ENCODE assay signal across 1 cellular context in genomic region chr3:97764186-97765055, GRCh38.
TF ChIP-seq lines count a peak whose summit lies in the region.

TSS of gene ARL6 (plus strand) at chr3:97764758. CDS start at chr3:97768108, 3,350 bp downstream.

TF ChIP-seq in HepG2, 621 proteins besides CTCF, POLR2A, EP300 and RAD21 (continued from another document and continues in another):
- TF ChIP-seq GTF3A (CRISPR knock-in tag; conservative IDR thresholded peaks at IDR 0.05) (no peak), ZNF773 (CRISPR knock-in tag; IDR thresholded peaks at IDR 0.05; ENCODE audit: borderline replicate concordance) (no peak), ZC3H13 (CRISPR knock-in tag; IDR thresholded peaks at IDR 0.05) (no peak), KDM6A (CRISPR knock-in tag; IDR thresholded peaks at IDR 0.05; ENCODE audit: low read depth) (no peak), SIN3A (IDR thresholded peaks at IDR 0.05; ENCODE audit: borderline replicate concordance, low read depth, low read length) (peak; percentile 84; the same call in 1 of the 2 replicates), ZNF547 (CRISPR knock-in tag; IDR thresholded peaks at IDR 0.05) (peak; percentile 57; the same call in 1 of the 2 replicates), SMAD3 (CRISPR knock-in tag; IDR thresholded peaks at IDR 0.05) (no peak), ARNT (IDR thresholded peaks at IDR 0.05) (no peak), ZIK1 (CRISPR knock-in tag; IDR thresholded peaks at IDR 0.05; ENCODE audit: borderline replicate concordance, low read depth) (0 out of 2 replicates have a peak, but pooled peaks have one; percentile 24), FOSL2 (CRISPR knock-in tag; IDR thresholded peaks at IDR 0.05) (no peak; the same call in none of the 2 replicates), SYNCRIP (IDR thresholded peaks at IDR 0.05; ENCODE audit: insufficient read depth, low read depth, low read length) (no peak), ZNF333 (CRISPR knock-in tag; IDR thresholded peaks at IDR 0.05; ENCODE audit: borderline replicate concordance) (peak; percentile 95), NRL (CRISPR knock-in tag; IDR thresholded peaks at IDR 0.05; ENCODE audit: borderline replicate concordance) (peak; percentile 89; the same call in 1 of the 2 replicates), U2AF2 (IDR thresholded peaks at IDR 0.05; ENCODE audit: low read depth, low read length) (peak; percentile 98), KAT7 (CRISPR knock-in tag; IDR thresholded peaks at IDR 0.05; ENCODE audit: borderline replicate concordance) (peak; percentile 81; the same call in 1 of the 2 replicates), ZSCAN25 (CRISPR knock-in tag; IDR thresholded peaks at IDR 0.05) (peak; percentile 58; the same call in 1 of the 2 replicates), ZNF788 (CRISPR knock-in tag; IDR thresholded peaks at IDR 0.05; ENCODE audit: borderline replicate concordance) (peak; percentile 13; the same call in 1 of the 2 replicates), ZNF354B (CRISPR knock-in tag; IDR thresholded peaks at IDR 0.05) (no peak), NFAT5 (CRISPR knock-in tag; IDR thresholded peaks at IDR 0.05) (no peak), ZNF746 (CRISPR knock-in tag; IDR thresholded peaks at IDR 0.05) (no peak), MZF1 (CRISPR knock-in tag; IDR thresholded peaks at IDR 0.05; ENCODE audit: borderline replicate concordance) (no peak), ZNF362 (CRISPR knock-in tag; IDR thresholded peaks at IDR 0.05; ENCODE audit: borderline replicate concordance) (no peak), ZBTB1 (CRISPR knock-in tag; IDR thresholded peaks at IDR 0.05; ENCODE audit: borderline replicate concordance) (no peak), ZNF17 (CRISPR knock-in tag; IDR thresholded peaks at IDR 0.05) (no peak), FOXC1 (CRISPR knock-in tag; IDR thresholded peaks at IDR 0.05; ENCODE audit: borderline replicate concordance) (0 out of 2 replicates have a peak, but pooled peaks have one; percentile 17), NR2F1 (CRISPR knock-in tag; IDR thresholded peaks at IDR 0.05) (no peak), ATF3 (CRISPR knock-in tag; IDR thresholded peaks at IDR 0.05) (no peak), CHD4 (IDR thresholded peaks at IDR 0.05; ENCODE audit: borderline replicate concordance, low read length) (no peak), IKZF1 (IDR thresholded peaks at IDR 0.05) (no peak), TAF1 (CRISPR knock-in tag; IDR thresholded peaks at IDR 0.05) (peak; percentile 71; the same call in 1 of the 2 replicates), ZBTB38 (CRISPR knock-in tag; IDR thresholded peaks at IDR 0.05) (peak; percentile 85), ZBTB7B (CRISPR knock-in tag; IDR thresholded peaks at IDR 0.05) (peak; percentile 33; the same call in 1 of the 2 replicates), ZUFSP (CRISPR knock-in tag; IDR thresholded peaks at IDR 0.05; ENCODE audit: borderline replicate concordance) (no peak), ZNF382 (CRISPR knock-in tag; IDR thresholded peaks at IDR 0.05; ENCODE audit: borderline replicate concordance) (no peak), ZBED4 (CRISPR knock-in tag; IDR thresholded peaks at IDR 0.05; ENCODE audit: borderline replicate concordance) (no peak), ZNF607 (CRISPR knock-in tag; IDR thresholded peaks at IDR 0.05; ENCODE audit: borderline replicate concordance) (0 out of 2 replicates have a peak, but pooled peaks have one; percentile 30), ZNF781 (CRISPR knock-in tag; IDR thresholded peaks at IDR 0.05; ENCODE audit: borderline replicate concordance, not compliant biosample characterization) (peak; percentile 75), GZF1 (CRISPR knock-in tag; IDR thresholded peaks at IDR 0.05) (no peak), HNRNPL (IDR thresholded peaks at IDR 0.05; ENCODE audit: low read depth, low read length) (no peak), ZSCAN12 (CRISPR knock-in tag; IDR thresholded peaks at IDR 0.05) (no peak), ZMAT3 (CRISPR knock-in tag; conservative IDR thresholded peaks at IDR 0.05) (no peak), MAF1 (CRISPR knock-in tag; IDR thresholded peaks at IDR 0.05; ENCODE audit: borderline replicate concordance) (peak; percentile 40; the same call in 1 of the 2 replicates), ZFP41 (CRISPR knock-in tag; IDR thresholded peaks at IDR 0.05; ENCODE audit: borderline replicate concordance) (no peak), KDM2A (CRISPR knock-in tag; IDR thresholded peaks at IDR 0.05; ENCODE audit: borderline replicate concordance, low read depth) (peak; percentile 73), HDAC2 (CRISPR knock-in tag; IDR thresholded peaks at IDR 0.05) (0 out of 2 replicates have a peak, but pooled peaks have one; percentile 18), KIAA2018 (CRISPR knock-in tag; IDR thresholded peaks at IDR 0.05; ENCODE audit: borderline replicate concordance) (0 out of 2 replicates have a peak, but pooled peaks have one; percentile 13)
